ENCODE assay signal across 1 cellular context in genomic region chr6:37033255-37033654, GRCh38.
TF ChIP-seq lines count a peak whose summit lies in the region.

No MANE protein-coding gene starts in this region.

TF ChIP-seq in GM23338, 12 proteins besides CTCF, POLR2A, EP300 and RAD21 (continued from another document):
- TF ChIP-seq, protein P1, sequence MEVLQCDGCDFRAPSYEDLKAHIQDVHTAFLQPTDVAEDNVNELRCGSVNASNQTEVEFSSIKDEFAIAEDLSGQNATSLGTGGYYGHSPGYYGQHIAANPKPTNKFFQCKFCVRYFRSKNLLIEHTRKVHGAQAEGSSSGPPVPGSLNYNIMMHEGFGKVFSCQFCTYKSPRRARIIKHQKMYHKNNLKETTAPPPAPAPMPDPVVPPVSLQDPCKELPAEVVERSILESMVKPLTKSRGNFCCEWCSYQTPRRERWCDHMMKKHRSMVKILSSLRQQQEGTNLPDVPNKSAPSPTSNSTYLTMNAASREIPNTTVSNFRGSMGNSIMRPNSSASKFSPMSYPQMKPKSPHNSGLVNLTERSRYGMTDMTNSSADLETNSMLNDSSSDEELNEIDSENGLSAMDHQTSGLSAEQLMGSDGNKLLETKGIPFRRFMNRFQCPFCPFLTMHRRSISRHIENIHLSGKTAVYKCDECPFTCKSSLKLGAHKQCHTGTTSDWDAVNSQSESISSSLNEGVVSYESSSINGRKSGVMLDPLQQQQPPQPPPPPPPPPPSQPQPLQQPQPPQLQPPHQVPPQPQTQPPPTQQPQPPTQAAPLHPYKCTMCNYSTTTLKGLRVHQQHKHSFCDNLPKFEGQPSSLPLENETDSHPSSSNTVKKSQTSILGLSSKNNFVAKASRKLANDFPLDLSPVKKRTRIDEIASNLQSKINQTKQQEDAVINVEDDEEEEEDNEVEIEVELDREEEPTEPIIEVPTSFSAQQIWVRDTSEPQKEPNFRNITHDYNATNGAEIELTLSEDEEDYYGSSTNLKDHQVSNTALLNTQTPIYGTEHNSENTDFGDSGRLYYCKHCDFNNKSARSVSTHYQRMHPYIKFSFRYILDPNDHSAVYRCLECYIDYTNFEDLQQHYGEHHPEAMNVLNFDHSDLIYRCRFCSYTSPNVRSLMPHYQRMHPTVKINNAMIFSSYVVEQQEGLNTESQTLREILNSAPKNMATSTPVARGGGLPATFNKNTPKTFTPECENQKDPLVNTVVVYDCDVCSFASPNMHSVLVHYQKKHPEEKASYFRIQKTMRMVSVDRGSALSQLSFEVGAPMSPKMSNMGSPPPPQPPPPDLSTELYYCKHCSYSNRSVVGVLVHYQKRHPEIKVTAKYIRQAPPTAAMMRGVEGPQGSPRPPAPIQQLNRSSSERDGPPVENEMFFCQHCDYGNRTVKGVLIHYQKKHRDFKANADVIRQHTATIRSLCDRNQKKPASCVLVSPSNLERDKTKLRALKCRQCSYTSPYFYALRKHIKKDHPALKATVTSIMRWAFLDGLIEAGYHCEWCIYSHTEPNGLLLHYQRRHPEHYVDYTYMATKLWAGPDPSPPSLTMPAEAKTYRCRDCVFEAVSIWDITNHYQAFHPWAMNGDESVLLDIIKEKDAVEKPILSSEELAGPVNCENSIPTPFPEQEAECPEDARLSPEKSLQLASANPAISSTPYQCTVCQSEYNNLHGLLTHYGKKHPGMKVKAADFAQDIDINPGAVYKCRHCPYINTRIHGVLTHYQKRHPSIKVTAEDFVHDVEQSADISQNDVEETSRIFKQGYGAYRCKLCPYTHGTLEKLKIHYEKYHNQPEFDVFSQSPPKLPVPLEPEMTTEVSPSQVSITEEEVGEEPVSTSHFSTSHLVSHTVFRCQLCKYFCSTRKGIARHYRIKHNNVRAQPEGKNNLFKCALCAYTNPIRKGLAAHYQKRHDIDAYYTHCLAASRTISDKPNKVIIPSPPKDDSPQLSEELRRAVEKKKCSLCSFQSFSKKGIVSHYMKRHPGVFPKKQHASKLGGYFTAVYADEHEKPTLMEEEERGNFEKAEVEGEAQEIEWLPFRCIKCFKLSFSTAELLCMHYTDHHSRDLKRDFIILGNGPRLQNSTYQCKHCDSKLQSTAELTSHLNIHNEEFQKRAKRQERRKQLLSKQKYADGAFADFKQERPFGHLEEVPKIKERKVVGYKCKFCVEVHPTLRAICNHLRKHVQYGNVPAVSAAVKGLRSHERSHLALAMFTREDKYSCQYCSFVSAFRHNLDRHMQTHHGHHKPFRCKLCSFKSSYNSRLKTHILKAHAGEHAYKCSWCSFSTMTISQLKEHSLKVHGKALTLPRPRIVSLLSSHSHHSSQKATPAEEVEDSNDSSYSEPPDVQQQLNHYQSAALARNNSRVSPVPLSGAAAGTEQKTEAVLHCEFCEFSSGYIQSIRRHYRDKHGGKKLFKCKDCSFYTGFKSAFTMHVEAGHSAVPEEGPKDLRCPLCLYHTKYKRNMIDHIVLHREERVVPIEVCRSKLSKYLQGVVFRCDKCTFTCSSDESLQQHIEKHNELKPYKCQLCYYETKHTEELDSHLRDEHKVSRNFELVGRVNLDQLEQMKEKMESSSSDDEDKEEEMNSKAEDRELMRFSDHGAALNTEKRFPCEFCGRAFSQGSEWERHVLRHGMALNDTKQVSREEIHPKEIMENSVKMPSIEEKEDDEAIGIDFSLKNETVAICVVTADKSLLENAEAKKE (CRISPR knock-in tag; IDR thresholded peaks at IDR 0.05): no peak
- TF ChIP-seq EZH2phosphoT487 (IDR thresholded peaks at IDR 0.05; ENCODE audit: unreplicated experiment) (no peak), ZNF331 (CRISPR knock-in tag; IDR thresholded peaks at IDR 0.05; ENCODE audit: low read depth) (no peak)
- TF ChIP-seq, protein P2, sequence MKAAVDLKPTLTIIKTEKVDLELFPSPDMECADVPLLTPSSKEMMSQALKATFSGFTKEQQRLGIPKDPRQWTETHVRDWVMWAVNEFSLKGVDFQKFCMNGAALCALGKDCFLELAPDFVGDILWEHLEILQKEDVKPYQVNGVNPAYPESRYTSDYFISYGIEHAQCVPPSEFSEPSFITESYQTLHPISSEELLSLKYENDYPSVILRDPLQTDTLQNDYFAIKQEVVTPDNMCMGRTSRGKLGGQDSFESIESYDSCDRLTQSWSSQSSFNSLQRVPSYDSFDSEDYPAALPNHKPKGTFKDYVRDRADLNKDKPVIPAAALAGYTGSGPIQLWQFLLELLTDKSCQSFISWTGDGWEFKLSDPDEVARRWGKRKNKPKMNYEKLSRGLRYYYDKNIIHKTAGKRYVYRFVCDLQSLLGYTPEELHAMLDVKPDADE (IDR thresholded peaks at IDR 0.05): no peak
- TF ChIP-seq, protein P3, sequence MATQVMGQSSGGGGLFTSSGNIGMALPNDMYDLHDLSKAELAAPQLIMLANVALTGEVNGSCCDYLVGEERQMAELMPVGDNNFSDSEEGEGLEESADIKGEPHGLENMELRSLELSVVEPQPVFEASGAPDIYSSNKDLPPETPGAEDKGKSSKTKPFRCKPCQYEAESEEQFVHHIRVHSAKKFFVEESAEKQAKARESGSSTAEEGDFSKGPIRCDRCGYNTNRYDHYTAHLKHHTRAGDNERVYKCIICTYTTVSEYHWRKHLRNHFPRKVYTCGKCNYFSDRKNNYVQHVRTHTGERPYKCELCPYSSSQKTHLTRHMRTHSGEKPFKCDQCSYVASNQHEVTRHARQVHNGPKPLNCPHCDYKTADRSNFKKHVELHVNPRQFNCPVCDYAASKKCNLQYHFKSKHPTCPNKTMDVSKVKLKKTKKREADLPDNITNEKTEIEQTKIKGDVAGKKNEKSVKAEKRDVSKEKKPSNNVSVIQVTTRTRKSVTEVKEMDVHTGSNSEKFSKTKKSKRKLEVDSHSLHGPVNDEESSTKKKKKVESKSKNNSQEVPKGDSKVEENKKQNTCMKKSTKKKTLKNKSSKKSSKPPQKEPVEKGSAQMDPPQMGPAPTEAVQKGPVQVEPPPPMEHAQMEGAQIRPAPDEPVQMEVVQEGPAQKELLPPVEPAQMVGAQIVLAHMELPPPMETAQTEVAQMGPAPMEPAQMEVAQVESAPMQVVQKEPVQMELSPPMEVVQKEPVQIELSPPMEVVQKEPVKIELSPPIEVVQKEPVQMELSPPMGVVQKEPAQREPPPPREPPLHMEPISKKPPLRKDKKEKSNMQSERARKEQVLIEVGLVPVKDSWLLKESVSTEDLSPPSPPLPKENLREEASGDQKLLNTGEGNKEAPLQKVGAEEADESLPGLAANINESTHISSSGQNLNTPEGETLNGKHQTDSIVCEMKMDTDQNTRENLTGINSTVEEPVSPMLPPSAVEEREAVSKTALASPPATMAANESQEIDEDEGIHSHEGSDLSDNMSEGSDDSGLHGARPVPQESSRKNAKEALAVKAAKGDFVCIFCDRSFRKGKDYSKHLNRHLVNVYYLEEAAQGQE (IDR thresholded peaks at IDR 0.05; ENCODE audit: unreplicated experiment): no peak
TF ChIP-seq in GM23338: peak in this region for 0.
